8 cellular contexts compared by ENCODE assay signal in the genomic region with DNA sequence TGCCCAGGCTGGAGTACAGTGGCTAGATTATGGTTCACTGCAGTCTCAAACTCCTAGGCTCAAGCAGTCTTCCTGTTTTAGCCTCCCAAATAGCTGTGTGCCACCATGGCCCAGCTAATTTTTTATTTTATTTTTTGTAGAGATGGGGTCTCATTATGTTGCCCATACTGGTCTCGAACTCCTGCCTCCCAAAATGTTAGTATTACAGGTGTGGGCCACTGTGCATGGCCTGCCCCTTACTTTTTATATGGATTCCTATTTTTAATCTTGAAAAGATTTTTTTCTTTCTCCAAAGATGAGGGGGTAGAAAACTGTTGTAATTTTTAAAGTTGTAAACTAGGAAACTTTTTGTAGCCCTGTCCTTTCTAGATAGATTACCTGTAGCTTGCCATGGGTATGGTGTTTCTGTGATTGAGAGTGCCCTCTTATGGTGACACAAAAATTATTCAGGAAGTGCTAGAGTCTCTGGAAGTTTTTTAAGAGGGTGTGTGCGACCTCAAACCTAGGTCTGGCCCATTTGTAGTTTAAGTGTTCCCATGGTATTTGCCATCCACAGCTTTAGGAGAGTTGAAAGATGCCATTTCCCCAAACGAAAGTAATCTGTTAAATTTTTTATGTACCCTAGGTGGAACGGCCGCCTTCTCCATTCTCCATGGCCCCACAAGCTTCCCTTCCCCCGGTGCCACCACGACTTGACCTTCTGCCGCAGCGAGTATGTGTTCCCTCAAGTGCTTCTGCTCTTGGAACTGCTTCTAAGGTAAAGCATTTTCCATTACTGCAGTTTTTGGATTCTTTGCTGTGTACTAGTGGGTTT. TPM values are rescaled to one million over a fixed set of nuclear protein-coding genes. Genes with fewer than 3 reads are reported as not detected.
DNase-seq lines count a peak whose midpoint lies in the region; ATAC-seq, FAIRE-seq and TF ChIP-seq lines count a peak whose summit lies in the region.

No MANE protein-coding gene starts in this region.

- H4K91ac ChIP-seq in H9 (ENCODE audit: insufficient read length, low read depth, low read length) (no peak overlapping the region), H1 (replicated peaks; ENCODE audit: insufficient read length, low read length) (no peak overlapping the region)

- CTCF ChIA-PET in PC-9 (lab: Charles Lee), result interaction anchor here (1.2 kb wide), 1 partner anchor 13 kb away, joined by 3 read pairs; no protein-coding TSS in a partner anchor
- CTCF ChIA-PET in H1 (lab: Charles Lee; ENCODE audit: partially characterized antibody), result interaction anchor here (0.6 to 2.8 kb wide), 21 partner anchors 9 to 151 kb away, joined by 3 to 12 read pairs (median 4); partner anchors contain the start of gene ABCG4
- CTCF ChIA-PET in naive thymus-derived CD4-positive, alpha-beta T cell (lab: Charles Lee), result interaction anchor here (0.6 to 5.6 kb wide), 27 partner anchors 10 to 168 kb away, joined by 3 to 64 read pairs (median 5); partner anchors contain the start of genes CBL and NLRX1

- H3K14ac ChIP-seq in H9 (ENCODE audit: insufficient read depth, low read length), result no peak overlapping the region
- H3K14ac ChIP-seq in H1 (ENCODE audit: insufficient read length), result no peak overlapping the region

- H3K4me1 ChIP-seq in H9 (ENCODE audit: insufficient read depth, low read length) (no peaks in the 10 kb centered on the region), PC-9 (replicated peaks; ENCODE audit: insufficient read depth) (no peaks in the 10 kb centered on the region), H1 (replicated peaks in 1 of 4; ENCODE audit: control insufficient read depth in 3 of 4, insufficient read depth in 4 of 4, low read length in 3 of 4) (no peaks in the 10 kb centered on the region)
- peaks cover 0 to 6% of the 10 kb centered on the region in 2 donors for H3K4me1 ChIP-seq in naive thymus-derived CD4-positive, alpha-beta T cell (ENCODE audit: control insufficient read depth in 2 of 2, insufficient read depth in 2 of 2, low read length in 2 of 2)

- H3K36me3 ChIP-seq in PC-9 (ENCODE audit: low read depth) (peaks cover 19% of the 10 kb centered on the region; the same call in 1 of the 2 replicates), H1 (ENCODE audit: control insufficient read depth in 2 of 4, insufficient read depth in 4 of 4, low read length in 3 of 4) (peaks cover 9 to 52% (median 26%) of the 10 kb centered on the region in 4 experiments)
- peaks cover 0 to 29% (median 6%) of the 10 kb centered on the region in 3 experiments for H3K36me3 ChIP-seq in naive thymus-derived CD4-positive, alpha-beta T cell (ENCODE audit: control insufficient read depth in 2 of 3, insufficient read depth in 3 of 3, low read length in 3 of 3)

- peak; percentile 55 to 62 for TF ChIP-seq RAD21 in H1 (IDR thresholded peaks at IDR 0.05 in 1 of 2, conservative IDR thresholded peaks at IDR 0.05 in 1 of 2; ENCODE audit: low read depth in 2 of 2, low read length in 2 of 2)

- peaks cover 6% of the 10 kb centered on the region; the same call in 1 of the 2 replicates for H3F3A ChIP-seq in PC-9 (ENCODE audit: insufficient read depth, low read depth)

- H2BK20ac ChIP-seq in H9 (ENCODE audit: low read depth, low read length, poor library complexity, severe bottlenecking), result no peak overlapping the region
- no peak overlapping the region for H2BK20ac ChIP-seq in H1 (ENCODE audit: low read length)

- no peak overlapping the region for H4K5ac ChIP-seq in H9 (ENCODE audit: insufficient read length, low read depth, low read length)
- no peak overlapping the region for H4K5ac ChIP-seq in H1 (ENCODE audit: insufficient read length, low read depth, low read length)

- peak; percentile 11 for DNase-seq in NCI-H146 (lab: John Stamatoyannopoulos, UW)
- DNase-seq in NCI-H146 treated with DMSO at 0.1 percent for 48 hours (lab: John Stamatoyannopoulos, UW; ENCODE audit: unreplicated experiment), result no peak
- DNase-seq in H9, result no peak
- DNase-seq in PC-9, result peak in 1 of 2 experiments; percentile 52
- no peak for DNase-seq in H1 (ENCODE audit: low read depth in 1 of 2, low spot score in 2 of 2)
- DNase-seq in naive thymus-derived CD4-positive, alpha-beta T cell, result peak in 7 of 9 donors; percentile 56 to 76 (median 68)
- no peak for DNase-seq in NK-92 treated with Interleukin-12 subunit alpha and Interleukin-12 subunit beta, amount 100 ng/mL, for 24 hours (lab: John Stamatoyannopoulos, UW)

- H2BK5ac ChIP-seq in H9 (ENCODE audit: insufficient read length, low read length) (no peak overlapping the region), H1 (ENCODE audit: low read depth, low read length) (no peak overlapping the region)

- no peaks in the 10 kb centered on the region for H3K27me3 Mint-ChIP-seq in H9 (ENCODE audit: low read depth)
- no peaks in the 10 kb centered on the region for H3K27me3 Mint-ChIP-seq in naive thymus-derived CD4-positive, alpha-beta T cell

- no peak overlapping the region for H3K4me3 ChIP-seq in PC-9
- no peak overlapping the region for H3K4me3 ChIP-seq in H1 (ENCODE audit: extremely low read depth in 1 of 4, insufficient read depth in 2 of 4, low read depth in 3 of 4, low read length in 4 of 4)
- no peak overlapping the region for H3K4me3 ChIP-seq in naive thymus-derived CD4-positive, alpha-beta T cell (ENCODE audit: low read length)

- H3K9me3 ChIP-seq in H9 (ENCODE audit: control insufficient read depth, low read depth, low read length), result no peaks in the 10 kb centered on the region
- 0 out of 2 replicates have a peak, but pooled peaks cover 5% of the 10 kb centered on the region for H3K9me3 ChIP-seq in PC-9 (ENCODE audit: insufficient read depth, low read depth)
- no peaks in the 10 kb centered on the region for H3K9me3 ChIP-seq in H1 (ENCODE audit: insufficient read depth in 2 of 2, low read depth in 1 of 2, low read length in 1 of 2)
- H3K9me3 ChIP-seq in naive thymus-derived CD4-positive, alpha-beta T cell (ENCODE audit: control insufficient read depth in 2 of 3, low read length in 3 of 3), result no peaks in the 10 kb centered on the region

- H3K79me2 ChIP-seq in H9 (ENCODE audit: insufficient read depth, low read length), result no peaks in the 10 kb centered on the region
- no peaks in the 10 kb centered on the region for H3K79me2 ChIP-seq in PC-9 (ENCODE audit: low read depth)
- no peaks in the 10 kb centered on the region for H3K79me2 ChIP-seq in H1 (ENCODE audit: control insufficient read depth in 1 of 2, insufficient read depth in 2 of 2, low read length in 2 of 2)

- H3K23me2 ChIP-seq in H9 (ENCODE audit: insufficient read length, low read depth, low read length, poor library complexity, severe bottlenecking) (no peaks in the 10 kb centered on the region), H1 (ENCODE audit: low read depth, low read length) (peaks cover 2% of the 10 kb centered on the region; the same call in 1 of the 2 replicates)

- H3K79me1 ChIP-seq in H9 (ENCODE audit: insufficient read depth, low read depth, low read length, poor library complexity, severe bottlenecking), result no peaks in the 10 kb centered on the region
- peaks cover 3% of the 10 kb centered on the region; the same call in 1 of the 2 replicates for H3K79me1 ChIP-seq in H1 (ENCODE audit: low read depth, low read length)

- H3K36me3 Mint-ChIP-seq in H9 (ENCODE audit: insufficient read depth in 1 of 3, low read depth in 3 of 3), result peaks cover 34 to 59% (median 56%) of the 10 kb centered on the region in 3 experiments; a peak in 6 of 7 replicates
- peaks cover 8 to 46% (median 27%) of the 10 kb centered on the region in 5 donors for H3K36me3 Mint-ChIP-seq in naive thymus-derived CD4-positive, alpha-beta T cell

- H3K4ac ChIP-seq in H9 (ENCODE audit: low read depth, low read length) (no peak overlapping the region), H1 (replicated peaks; ENCODE audit: insufficient read length, low read depth, low read length) (no peak overlapping the region)

- no peak overlapping the region for H3K23ac ChIP-seq in H9 (ENCODE audit: insufficient read length, low read depth, low read length)
- H3K23ac ChIP-seq in H1 (ENCODE audit: insufficient read length), result no peak overlapping the region

- H3K4me2 ChIP-seq in H9 (ENCODE audit: insufficient read depth, insufficient read length, low read length), result no peak overlapping the region
- H3K4me2 ChIP-seq in PC-9, result no peak overlapping the region
- H3K4me2 ChIP-seq in H1 (ENCODE audit: insufficient read depth in 1 of 2, low read depth in 2 of 2, low read length in 2 of 2), result no peak overlapping the region

- H3K9ac ChIP-seq in H9 (ENCODE audit: extremely low read depth, insufficient read length, low read length), result no peak overlapping the region
- no peak overlapping the region for H3K9ac ChIP-seq in H1 (replicated peaks in 1 of 4; ENCODE audit: extremely low read depth in 1 of 4, low read depth in 3 of 4, low read length in 3 of 4)

- intact Hi-C loops in PC-9 (cut with micrococcal nuclease; ENCODE audit: unreplicated experiment), result loop anchor here (5.0 kb wide), 1 partner anchor 77 kb away; the partner anchor contains the start of gene CBL
- intact Hi-C loops in naive thymus-derived CD4-positive, alpha-beta T cell (cut with micrococcal nuclease), result loop anchor here (1.0 to 2.0 kb wide), 11 partner anchors 18 to 219 kb away; partner anchors contain the start of genes CBL (in 1 of the 2) and NLRX1 (in 1 of the 2)

- no peak overlapping the region for H3K18ac ChIP-seq in H9 (ENCODE audit: insufficient read length, low read depth, low read length)
- no peak overlapping the region for H3K18ac ChIP-seq in H1 (ENCODE audit: extremely low read depth, low read length)

- H3K27ac ChIP-seq in H9 (ENCODE audit: insufficient read length, low read depth, low read length), result no peak overlapping the region
- H3K27ac ChIP-seq in PC-9, result no peak overlapping the region
- H3K27ac ChIP-seq in H1 (ENCODE audit: low read depth, low read length), result no peak overlapping the region
- no peak overlapping the region for H3K27ac ChIP-seq in naive thymus-derived CD4-positive, alpha-beta T cell (ENCODE audit: low read depth, low read length)

- WGBS in H9 (ENCODE audit: extremely low coverage, insufficient read length, low lambda C conversion rate), result no CpG with 5 or more reads among the region's 9 CpGs
- WGBS in H1 (ENCODE audit: extremely low coverage in 1 of 2, insufficient coverage in 1 of 2, insufficient read length in 1 of 2, insufficient replicate concordance in 2 of 2, low coverage in 1 of 2, low lambda C conversion rate in 2 of 2, missing lambda C conversion rate in 1 of 2), 2 experiments, result 87% methylated on average over 9 of the region's 9 CpGs; no CpG with 5 or more reads in 1 of the 2 experiments

- BruUV-seq in PC-9 (replicated peaks; lab: Mats Ljungman, UMichigan), result no TSS peak

- H2AK5ac ChIP-seq in H9 (ENCODE audit: insufficient read length, low read length) (no peak overlapping the region), H1 (ENCODE audit: low read depth, low read length) (no peak overlapping the region)

- TF ChIP-seq CTCF in H9 (conservative IDR thresholded peaks at IDR 0.05), result peak; percentile 64
- TF ChIP-seq CTCF in PC-9 (conservative IDR thresholded peaks at IDR 0.05), result peak; percentile 71
- TF ChIP-seq CTCF in H1 (IDR thresholded peaks at IDR 0.05; ENCODE audit: control extremely low read depth in 1 of 3, insufficient read depth in 1 of 3, low read depth in 1 of 3, low read length in 3 of 3), result peak in 2 of 3 experiments; percentile 38 to 44; a peak in 2 of 4 replicates

- no peak overlapping the region for H3K4me3 Mint-ChIP-seq in H9
- H3K4me3 Mint-ChIP-seq in naive thymus-derived CD4-positive, alpha-beta T cell, result peak overlapping the region in 2 of 10 donors; percentile 23 to 51

- peak; percentile 81 for FAIRE-seq in H1 (lab: Jason Lieb, UNC)

- H2BK12ac ChIP-seq in H9 (ENCODE audit: insufficient read length, low read depth, low read length) (no peak overlapping the region), H1 (ENCODE audit: low read depth, low read length) (no peak overlapping the region)

- H3T11ph ChIP-seq in H9 (ENCODE audit: low read length), result no peak overlapping the region

- no peak overlapping the region for H3K56ac ChIP-seq in H9 (ENCODE audit: insufficient read length, low read depth, low read length)
- no peak overlapping the region for H3K56ac ChIP-seq in H1 (replicated peaks; ENCODE audit: insufficient read length, low read depth, low read length)

- no peak overlapping the region for H3K27ac Mint-ChIP-seq in H9
- peak overlapping the region; percentile 24 to 91 (median 55) for H3K27ac Mint-ChIP-seq in naive thymus-derived CD4-positive, alpha-beta T cell

- TF ChIP-seq EP300 in H1 (IDR thresholded peaks at IDR 0.05; ENCODE audit: borderline replicate concordance in 1 of 2, low read depth in 2 of 2, low read length in 2 of 2), result no peak

- ATAC-seq in naive thymus-derived CD4-positive, alpha-beta T cell, result peak; percentile 94
- ATAC-seq in HG02763 (IDR thresholded peaks at IDR 0.05; ENCODE audit: unreplicated experiment), result no peak

- no peak overlapping the region for H2AFZ ChIP-seq in H9 (ENCODE audit: low read length)
- no peak overlapping the region for H2AFZ ChIP-seq in PC-9
- no peak overlapping the region for H2AFZ ChIP-seq in H1 (ENCODE audit: low read length)

- no peaks in the 10 kb centered on the region for H4K20me1 ChIP-seq in H9 (ENCODE audit: control insufficient read depth, insufficient read depth, insufficient read length)
- H4K20me1 ChIP-seq in PC-9 (ENCODE audit: insufficient read depth), result no peaks in the 10 kb centered on the region
- H4K20me1 ChIP-seq in H1 (replicated peaks in 1 of 2; ENCODE audit: control insufficient read depth in 1 of 2, insufficient read depth in 2 of 2, low read length in 2 of 2), result peaks cover 0 to 3% of the 10 kb centered on the region in 2 experiments

- H3K9me2 ChIP-seq in PC-9 (ENCODE audit: insufficient read depth), result no peaks in the 10 kb centered on the region

- H2BK120ac ChIP-seq in H9 (ENCODE audit: low read depth, low read length, poor library complexity, severe bottlenecking) (no peak overlapping the region), H1 (replicated peaks; ENCODE audit: low read depth, low read length) (no peak overlapping the region)

- POLR2A ChIA-PET in PC-9 (lab: Charles Lee; ENCODE audit: unreplicated experiment), result interaction anchor here (0.7 to 1.0 kb wide), 2 partner anchors 189 to 217 kb away, joined by 3 to 4 read pairs; partner anchors contain the start of gene VPS11
- POLR2A ChIA-PET in H1 (lab: Charles Lee; ENCODE audit: partially characterized antibody), result interaction anchor here (0.6 to 1.5 kb wide), 6 partner anchors 16 to 201 kb away, joined by 3 to 5 read pairs (median 4); no protein-coding TSS in a partner anchor
- POLR2A ChIA-PET in naive thymus-derived CD4-positive, alpha-beta T cell (lab: Charles Lee), result interaction anchor here (0.7 to 2.9 kb wide), 13 partner anchors 8 to 266 kb away, joined by 3 to 21 read pairs (median 3); partner anchors contain the start of genes CBL, HINFP, NLRX1 and RPS25

- no peak for TF ChIP-seq POLR2A in H1 (IDR thresholded peaks at IDR 0.05; ENCODE audit: control extremely low read depth in 1 of 2, low read depth in 2 of 2, low read length in 2 of 2)

- no peaks in the 10 kb centered on the region; a peak in 1 of 5 replicates for H3K9me3 Mint-ChIP-seq in H9
- no peaks in the 10 kb centered on the region for H3K9me3 Mint-ChIP-seq in naive thymus-derived CD4-positive, alpha-beta T cell

- no peaks in the 10 kb centered on the region for H3K4me1 Mint-ChIP-seq in H9
- peaks cover 17 to 56% (median 41%) of the 10 kb centered on the region in 7 donors for H3K4me1 Mint-ChIP-seq in naive thymus-derived CD4-positive, alpha-beta T cell

- no peak overlapping the region for H2BK15ac ChIP-seq in H9 (ENCODE audit: low read depth, low read length)
- no peak overlapping the region for H2BK15ac ChIP-seq in H1 (ENCODE audit: low read length)

- no peaks in the 10 kb centered on the region for H3K27me3 ChIP-seq in H9 (ENCODE audit: insufficient read depth, low read length)
- H3K27me3 ChIP-seq in PC-9 (ENCODE audit: insufficient read depth, low read depth), result no peaks in the 10 kb centered on the region
- no peaks in the 10 kb centered on the region for H3K27me3 ChIP-seq in H1 (replicated peaks in 1 of 4; ENCODE audit: control insufficient read depth in 3 of 4, extremely low read depth in 1 of 4, insufficient read depth in 3 of 4, low read length in 3 of 4)
- no peaks in the 10 kb centered on the region for H3K27me3 ChIP-seq in naive thymus-derived CD4-positive, alpha-beta T cell (ENCODE audit: control insufficient read depth in 2 of 2, insufficient read depth in 2 of 2, low read length in 2 of 2)

- H4K8ac ChIP-seq in H9 (replicated peaks; ENCODE audit: insufficient read length, low read depth, low read length) (no peak overlapping the region), H1 (ENCODE audit: extremely low read depth, insufficient read depth, low read length) (no peak overlapping the region)

RNA-seq across cellular contexts. Expression of gene MCAM, which starts 32.4 kb away (rescaled TPM):
- 21.5 and 23.3 TPM in 2 replicates for total RNA-seq in H9 (2021)
- total RNA-seq in PC-9 (2021), result 38.8 and 54.5 TPM in 2 replicates
- 19.6 and 22.4 TPM in 2 replicates for total RNA-seq in H1 (2021; fragmentation: NEBNext Ultra II Directional; extraction: Animal tissue kit (Norgen Biotek cat#: 25700))
- 32.2 and 63.2 TPM in 2 replicates for polyA plus RNA-seq in H1 (2011; rRNA removed)
- 60.7 TPM for polyA plus RNA-seq in H1 (2011; cell fraction: cytosol; rRNA removed)
- 25.3 TPM for polyA plus RNA-seq in H1 (2011; cell fraction: nucleus; rRNA removed)
- 12.0 to 16.4 TPM (median 13.7 TPM) in 4 replicates for polyA plus RNA-seq in H1 (2012, experiment 1 of 2)
- 12.7 TPM for polyA plus RNA-seq in H1 (2012, experiment 2 of 2)
- 28.6 TPM for polyA plus RNA-seq in H1 (2013, experiment 1 of 2)
- polyA plus RNA-seq in H1 (2013, experiment 2 of 2), result 28.6 TPM
- 11.1 and 12.2 TPM in 2 replicates for polyA minus RNA-seq in H1 (2011; rRNA and poly(A)+ RNA removed)
- polyA minus RNA-seq in H1 (2011; cell fraction: cytosol; rRNA and poly(A)+ RNA removed), result 11.2 TPM
- 19.3 TPM for polyA minus RNA-seq in H1 (2011; cell fraction: nucleus; rRNA and poly(A)+ RNA removed)
- total RNA-seq in naive thymus-derived CD4-positive, alpha-beta T cell, result 1 to 10 TPM in 2 of 5 experiments, under 1 TPM in 3; 0.08 to 5.1 (median 0.73) TPM
- under 1 TPM in 1 of 2 donors, not detected in 1; 0.26 TPM for polyA plus RNA-seq in naive thymus-derived CD4-positive, alpha-beta T cell

RNA-seq across cellular contexts. Expression of gene RNF26, which starts 49.8 kb away (rescaled TPM):
- 56.2 and 57.6 TPM in 2 replicates for total RNA-seq in H9 (2021)
- total RNA-seq in PC-9 (2021), result 55.0 and 64.3 TPM in 2 replicates
- 82.7 and 86.6 TPM in 2 replicates for total RNA-seq in H1 (2021; fragmentation: NEBNext Ultra II Directional; extraction: Animal tissue kit (Norgen Biotek cat#: 25700))
- 84.0 and 126 TPM in 2 replicates for polyA plus RNA-seq in H1 (2011; rRNA removed)
- polyA plus RNA-seq in H1 (2011; cell fraction: cytosol; rRNA removed), result 70.2 TPM
- 78.5 TPM for polyA plus RNA-seq in H1 (2011; cell fraction: nucleus; rRNA removed)
- 62.6 to 82.3 TPM (median 76.8 TPM) in 4 replicates for polyA plus RNA-seq in H1 (2012, experiment 1 of 2)
- polyA plus RNA-seq in H1 (2012, experiment 2 of 2), result 108 TPM
- polyA plus RNA-seq in H1 (2013, experiment 1 of 2), result 78.7 TPM
- 85.7 TPM for polyA plus RNA-seq in H1 (2013, experiment 2 of 2)
- polyA minus RNA-seq in H1 (2011; rRNA and poly(A)+ RNA removed), result 91.8 and 114 TPM in 2 replicates
- polyA minus RNA-seq in H1 (2011; cell fraction: cytosol; rRNA and poly(A)+ RNA removed), result 73.1 TPM
- polyA minus RNA-seq in H1 (2011; cell fraction: nucleus; rRNA and poly(A)+ RNA removed), result 59.0 TPM
- 10 to 100 TPM; 16.9 to 28.3 (median 18.9) TPM for total RNA-seq in naive thymus-derived CD4-positive, alpha-beta T cell
- polyA plus RNA-seq in naive thymus-derived CD4-positive, alpha-beta T cell, result 10 to 100 TPM; 50.3 to 59.1 TPM

RNA-seq across cellular contexts. Expression of gene C1QTNF5, which starts 56.1 kb away (rescaled TPM):
- total RNA-seq in H9 (2021) (0.33 and 0.59 TPM in 2 replicates), PC-9 (2021) (not detected in 2 replicates)
- total RNA-seq in H1 (2021; fragmentation: NEBNext Ultra II Directional; extraction: Animal tissue kit (Norgen Biotek cat#: 25700)), result 1.5 and 2.2 TPM in 2 replicates
- 2.7 and 3.4 TPM in 2 replicates for polyA plus RNA-seq in H1 (2011; rRNA removed)
- polyA plus RNA-seq in H1 (2011; cell fraction: cytosol; rRNA removed), result 3.0 TPM
- 3.0 TPM for polyA plus RNA-seq in H1 (2011; cell fraction: nucleus; rRNA removed)
- polyA plus RNA-seq in H1 (2012, experiment 1 of 2), result 1.1 to 2.5 TPM (median 1.7 TPM) in 4 replicates
- polyA plus RNA-seq in H1 (2012, experiment 2 of 2), result 2.3 TPM
- 1.3 TPM for polyA plus RNA-seq in H1 (2013, experiment 1 of 2)
- polyA plus RNA-seq in H1 (2013, experiment 2 of 2), result 1.5 TPM
- polyA minus RNA-seq in H1 (2011; rRNA and poly(A)+ RNA removed), result 0.73 and 0.76 TPM in 2 replicates
- polyA minus RNA-seq in H1 (2011; cell fraction: cytosol; rRNA and poly(A)+ RNA removed), result 1.5 TPM
- 2.2 TPM for polyA minus RNA-seq in H1 (2011; cell fraction: nucleus; rRNA and poly(A)+ RNA removed)
- not detected for total RNA-seq in naive thymus-derived CD4-positive, alpha-beta T cell
- not detected for polyA plus RNA-seq in naive thymus-derived CD4-positive, alpha-beta T cell

Comparison
In these comparisons a context has a peak if more than half of its experiments do, and no peak if none do; other contexts are left out.
1. DNase-seq: peak in NCI-H146 (single experiment) and naive thymus-derived CD4-positive, alpha-beta T cell (7 of 9); none in NCI-H146 treated with DMSO at 0.1 percent for 48 hours (single experiment), H9 (single experiment), H1 (0 of 2) and NK-92 treated with Interleukin-12 subunit alpha and Interleukin-12 subunit beta, amount 100 ng/mL, for 24 hours (single experiment).
2. H3K27ac Mint-ChIP-seq: peak in naive thymus-derived CD4-positive, alpha-beta T cell (9 of 9); none in H9 (0 of 3).
3. Peak in every context shown above with its lines, with median percentiles within 50 percentile points of each other: CTCF ChIP-seq.